ENCODE assay signal across 1 cellular context in the genomic region with DNA sequence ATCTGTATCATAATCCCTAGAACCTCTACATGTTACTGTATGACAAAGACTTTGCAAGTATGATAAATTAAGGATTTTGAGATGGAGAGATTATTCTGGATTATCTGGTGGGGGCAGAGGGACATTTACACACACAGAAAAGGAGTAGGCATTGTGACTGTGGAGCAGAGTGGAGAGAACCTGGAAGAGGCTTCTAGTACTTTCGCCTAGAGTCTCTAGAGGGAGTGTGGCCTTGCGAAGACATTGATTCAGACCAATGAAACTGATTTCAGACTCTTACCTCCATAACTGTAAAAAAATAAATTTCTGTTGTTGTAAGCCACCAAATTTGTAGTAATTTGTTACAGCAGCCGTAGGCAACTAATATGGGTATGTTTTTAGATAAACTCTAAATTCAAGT.
TF ChIP-seq lines count a peak whose summit lies in the region.

No MANE protein-coding gene starts in this region.

TF ChIP-seq in WTC11, 78 proteins besides CTCF, POLR2A, EP300 and RAD21 (continued from another document):
- TF ChIP-seq, protein P1, sequence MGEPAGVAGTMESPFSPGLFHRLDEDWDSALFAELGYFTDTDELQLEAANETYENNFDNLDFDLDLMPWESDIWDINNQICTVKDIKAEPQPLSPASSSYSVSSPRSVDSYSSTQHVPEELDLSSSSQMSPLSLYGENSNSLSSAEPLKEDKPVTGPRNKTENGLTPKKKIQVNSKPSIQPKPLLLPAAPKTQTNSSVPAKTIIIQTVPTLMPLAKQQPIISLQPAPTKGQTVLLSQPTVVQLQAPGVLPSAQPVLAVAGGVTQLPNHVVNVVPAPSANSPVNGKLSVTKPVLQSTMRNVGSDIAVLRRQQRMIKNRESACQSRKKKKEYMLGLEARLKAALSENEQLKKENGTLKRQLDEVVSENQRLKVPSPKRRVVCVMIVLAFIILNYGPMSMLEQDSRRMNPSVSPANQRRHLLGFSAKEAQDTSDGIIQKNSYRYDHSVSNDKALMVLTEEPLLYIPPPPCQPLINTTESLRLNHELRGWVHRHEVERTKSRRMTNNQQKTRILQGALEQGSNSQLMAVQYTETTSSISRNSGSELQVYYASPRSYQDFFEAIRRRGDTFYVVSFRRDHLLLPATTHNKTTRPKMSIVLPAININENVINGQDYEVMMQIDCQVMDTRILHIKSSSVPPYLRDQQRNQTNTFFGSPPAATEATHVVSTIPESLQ (CRISPR knock-in tag; IDR thresholded peaks at IDR 0.05) = no peak
- TF ChIP-seq KAT7 (CRISPR knock-in tag; IDR thresholded peaks at IDR 0.05; ENCODE audit: borderline replicate concordance) (no peak), ZNF232 (CRISPR knock-in tag; IDR thresholded peaks at IDR 0.05) (no peak), EMX1 (CRISPR knock-in tag; IDR thresholded peaks at IDR 0.05) (no peak), ZNF219 (CRISPR knock-in tag; IDR thresholded peaks at IDR 0.05; ENCODE audit: borderline replicate concordance) (no peak), NFATC4 (CRISPR knock-in tag; IDR thresholded peaks at IDR 0.05) (no peak), E2F4 (CRISPR knock-in tag; IDR thresholded peaks at IDR 0.05; ENCODE audit: borderline replicate concordance, low read depth) (no peak), FOXK1 (CRISPR knock-in tag; IDR thresholded peaks at IDR 0.05) (no peak), NR3C1 (CRISPR knock-in tag; conservative IDR thresholded peaks at IDR 0.05; ENCODE audit: low read depth) (no peak)
- TF ChIP-seq, protein P2, sequence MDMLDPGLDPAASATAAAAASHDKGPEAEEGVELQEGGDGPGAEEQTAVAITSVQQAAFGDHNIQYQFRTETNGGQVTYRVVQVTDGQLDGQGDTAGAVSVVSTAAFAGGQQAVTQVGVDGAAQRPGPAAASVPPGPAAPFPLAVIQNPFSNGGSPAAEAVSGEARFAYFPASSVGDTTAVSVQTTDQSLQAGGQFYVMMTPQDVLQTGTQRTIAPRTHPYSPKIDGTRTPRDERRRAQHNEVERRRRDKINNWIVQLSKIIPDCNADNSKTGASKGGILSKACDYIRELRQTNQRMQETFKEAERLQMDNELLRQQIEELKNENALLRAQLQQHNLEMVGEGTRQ (CRISPR knock-in tag; IDR thresholded peaks at IDR 0.05) = no peak
- TF ChIP-seq, protein P3, sequence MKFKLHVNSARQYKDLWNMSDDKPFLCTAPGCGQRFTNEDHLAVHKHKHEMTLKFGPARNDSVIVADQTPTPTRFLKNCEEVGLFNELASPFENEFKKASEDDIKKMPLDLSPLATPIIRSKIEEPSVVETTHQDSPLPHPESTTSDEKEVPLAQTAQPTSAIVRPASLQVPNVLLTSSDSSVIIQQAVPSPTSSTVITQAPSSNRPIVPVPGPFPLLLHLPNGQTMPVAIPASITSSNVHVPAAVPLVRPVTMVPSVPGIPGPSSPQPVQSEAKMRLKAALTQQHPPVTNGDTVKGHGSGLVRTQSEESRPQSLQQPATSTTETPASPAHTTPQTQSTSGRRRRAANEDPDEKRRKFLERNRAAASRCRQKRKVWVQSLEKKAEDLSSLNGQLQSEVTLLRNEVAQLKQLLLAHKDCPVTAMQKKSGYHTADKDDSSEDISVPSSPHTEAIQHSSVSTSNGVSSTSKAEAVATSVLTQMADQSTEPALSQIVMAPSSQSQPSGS (CRISPR knock-in tag; IDR thresholded peaks at IDR 0.05; ENCODE audit: borderline replicate concordance, low read depth) = no peak
